Comparison of ENCODE assay signal across 9 cellular contexts in genomic region chr2:173264603-173265366, GRCh38.
DNase-seq lines count a peak whose midpoint lies in the region; ATAC-seq lines count a peak whose summit lies in the region.
"Had no signal": no experiment of that assay in that cellular context is flagged by ENCODE, and none has a peak within 500 bp of the region (broad histone marks: within the 10 kb centered on the region; RNA-seq: fewer than 3 reads in every experiment).

No MANE protein-coding gene starts in this region.

- in situ Hi-C loops in ACHN (cut with HindIII; ENCODE audit: low pct_ligation_motif_present, low pct_unique_long_range_greater_than_20kb, low sequenced_read_pairs) = no loop called here

- peak overlapping the region; percentile 31 for H3K4me3 Mint-ChIP-seq in activated CD4-positive, alpha-beta T cell treated with anti-CD3 and anti-CD28 coated beads, Interleukin-2, amount 10 ng/mL, durations not matched to agents 7 days and 5 days

- H3K27me3 ChIP-seq in MG63 = no peaks in the 10 kb centered on the region
- H3K27me3 ChIP-seq: gastrocnemius medialis had no signal

- POLR2A ChIA-PET in activated CD4-positive, alpha-beta T cell treated with anti-CD3 and anti-CD28 coated beads, Interleukin-2, amount 10 ng/mL, durations not matched to agents 7 days and 5 days (lab: Charles Lee) = interaction anchor here (0.6 kb wide), 1 partner anchor 25 kb away, joined by 5 read pairs; no protein-coding TSS in a partner anchor

- H3K27me3 Mint-ChIP-seq in activated CD4-positive, alpha-beta T cell treated with anti-CD3 and anti-CD28 coated beads, Interleukin-2, amount 10 ng/mL, durations not matched to agents 7 days and 5 days = no peaks in the 10 kb centered on the region

- H3K9me3 Mint-ChIP-seq in activated CD4-positive, alpha-beta T cell treated with anti-CD3 and anti-CD28 coated beads, Interleukin-2, amount 10 ng/mL, durations not matched to agents 7 days and 5 days = peaks cover 4% of the 10 kb centered on the region

- H3K27ac Mint-ChIP-seq in activated CD4-positive, alpha-beta T cell treated with anti-CD3 and anti-CD28 coated beads, Interleukin-2, amount 10 ng/mL, durations not matched to agents 7 days and 5 days = peak overlapping the region; percentile 83

- no peak overlapping the region for H3K4me3 ChIP-seq in MG63
- H3K4me3 ChIP-seq: gastrocnemius medialis had no signal

- H3K4me1 Mint-ChIP-seq in activated CD4-positive, alpha-beta T cell treated with anti-CD3 and anti-CD28 coated beads, Interleukin-2, amount 10 ng/mL, durations not matched to agents 7 days and 5 days = peaks cover 18% of the 10 kb centered on the region

- CTCF ChIA-PET in activated CD4-positive, alpha-beta T cell treated with anti-CD3 and anti-CD28 coated beads, Interleukin-2, amount 10 ng/mL, durations not matched to agents 7 days and 5 days (lab: Charles Lee) = interaction anchor here (1.5 kb wide), 1 partner anchor 20 kb away, joined by 5 read pairs; no protein-coding TSS in a partner anchor

- peak; percentile 27 for DNase-seq in activated CD4-positive, alpha-beta T cell treated with anti-CD3 and anti-CD28 coated beads, Interleukin-2, amount 10 ng/mL, durations not matched to agents 7 days and 5 days
- DNase-seq in activated CD4-positive, alpha-beta T cell treated with anti-CD3 and anti-CD28 coated beads for 1 hour = no peak
- peak; percentile 99 for DNase-seq in NOMO-1 treated with DMSO at 0.1 percent for 48 hours (lab: John Stamatoyannopoulos, UW; ENCODE audit: unreplicated experiment)
- DNase-seq in globus pallidus (ENCODE audit: low spot score) = peak; percentile 39
- no peak for DNase-seq in DMS53 treated with DMSO at 0.1 percent for 48 hours (lab: John Stamatoyannopoulos, UW; ENCODE audit: unreplicated experiment)
- no peak for DNase-seq in ACHN
- DNase-seq in MG63 = no peak

- no peaks in the 10 kb centered on the region for H3K9me3 ChIP-seq in MG63
- H3K9me3 ChIP-seq: gastrocnemius medialis had no signal

- H3K36me3 Mint-ChIP-seq in activated CD4-positive, alpha-beta T cell treated with anti-CD3 and anti-CD28 coated beads, Interleukin-2, amount 10 ng/mL, durations not matched to agents 7 days and 5 days (ENCODE audit: low read depth) = peaks cover 26% of the 10 kb centered on the region

- peaks cover 7% of the 10 kb centered on the region for H3K36me3 ChIP-seq in MG63

- peak; percentile 98 for ATAC-seq in HG02678 (IDR thresholded peaks at IDR 0.05; ENCODE audit: unreplicated experiment)
- ATAC-seq: gastrocnemius medialis had no signal

Comparison
In these comparisons a context has a peak if more than half of its experiments do, and no peak if none do; other contexts are left out.
1. DNase-seq: peak in activated CD4-positive, alpha-beta T cell treated with anti-CD3 and anti-CD28 coated beads, Interleukin-2, amount 10 ng/mL, durations not matched to agents 7 days and 5 days (single experiment), NOMO-1 treated with DMSO at 0.1 percent for 48 hours (single experiment) and globus pallidus (single experiment); none in activated CD4-positive, alpha-beta T cell treated with anti-CD3 and anti-CD28 coated beads for 1 hour (single experiment), DMS53 treated with DMSO at 0.1 percent for 48 hours (single experiment), ACHN (single experiment) and MG63 (single experiment).